In genomic region chr2:88200881-88201810, GRCh38 we compare ENCODE assay signal across 1 cellular context. TPM values are rescaled to one million over a fixed set of nuclear protein-coding genes. Genes with fewer than 3 reads are reported as not detected.
"Had no signal": no experiment of that assay in that cellular context is flagged by ENCODE, and none has a peak within 500 bp of the region (broad histone marks: within the 10 kb centered on the region; RNA-seq: fewer than 3 reads in every experiment).

No MANE protein-coding gene starts in this region.

RNA-seq across cellular contexts. Expression of gene THNSL2, which starts 31.0 kb away (rescaled TPM):
- total RNA-seq: lung microvascular endothelial cell had no signal
